Comparison of ENCODE assay signal across 16 cellular contexts in genomic region chr12:63325757-63326156, GRCh38.
DNase-seq lines count a peak whose midpoint lies in the region; ATAC-seq and TF ChIP-seq lines count a peak whose summit lies in the region.
"Had no signal": no experiment of that assay in that cellular context is flagged by ENCODE, and none has a peak within 500 bp of the region (broad histone marks: within the 10 kb centered on the region; RNA-seq: fewer than 3 reads in every experiment).

No MANE protein-coding gene starts in this region.

- no peak for DNase-seq in Right ventricle myocardium superior
- no peak for DNase-seq in Right ventricle myocardium inferior (ENCODE audit: missing footprints)
- no peak for DNase-seq in left ventricle myocardium superior
- no peak for DNase-seq in left cardiac atrium
- DNase-seq in dermis microvascular lymphatic vessel endothelial cell (ENCODE audit: low read depth in 2 of 2), result peak; percentile 56 to 62
- DNase-seq in lung microvascular endothelial cell (ENCODE audit: low read depth in 2 of 2), result peak; percentile 22 to 84
- DNase-seq in tibial nerve (ENCODE audit: low spot score in 2 of 2), result no peak
- DNase-seq: C1 segment of cervical spinal cord; Caco-2; CD4-positive, alpha-beta memory T cell; DMS153; DND-41; H9 had no signal

- WGBS in tibial nerve, 2 donors, result 10 to 18% methylated on average over 1 of the region's 1 CpG

- no peaks in the 10 kb centered on the region for H3K27me3 ChIP-seq in tibial nerve

- H3K9me3 ChIP-seq in tibial nerve, result no peaks in the 10 kb centered on the region
- H3K9me3 ChIP-seq: Caco-2 had no signal

- no peak overlapping the region for H3K27ac ChIP-seq in tibial nerve

- H3K36me3 ChIP-seq in tibial nerve, result no peaks in the 10 kb centered on the region

- ATAC-seq in Right ventricle myocardium superior (ENCODE audit: poor library complexity) (peak; percentile 64), Right ventricle myocardium inferior (no peak), left ventricle myocardium superior (peak; percentile 36), left cardiac atrium (no peak), GM21825 (IDR thresholded peaks at IDR 0.05; ENCODE audit: unreplicated experiment) (no peak)
- ATAC-seq: GM23338, HCT116 had no signal

- H3K4me3 ChIP-seq in tibial nerve, result no peak overlapping the region
- H3K4me3 ChIP-seq: GM23338 had no signal

- no peak for TF ChIP-seq EP300 in tibial nerve (IDR thresholded peaks at IDR 0.05)

- H3K4me1 ChIP-seq in tibial nerve, result no peaks in the 10 kb centered on the region
- H3K4me1 ChIP-seq: Caco-2 had no signal

- intact Hi-C loops in Right ventricle myocardium superior (cut with DNase I) (no loop called here), Right ventricle myocardium inferior (cut with DNase I) (no loop called here), left ventricle myocardium superior (cut with micrococcal nuclease) (no loop called here), left cardiac atrium (cut with DNase I) (no loop called here)

- TF ChIP-seq POLR2A in tibial nerve (IDR thresholded peaks at IDR 0.05), result no peak

- no peak for TF ChIP-seq CTCF in tibial nerve (IDR thresholded peaks at IDR 0.05)

Comparison
In these comparisons a context has a peak if more than half of its experiments do, and no peak if none do; other contexts are left out.
1. ATAC-seq: peak in Right ventricle myocardium superior (single experiment) and left ventricle myocardium superior (single experiment); none in Right ventricle myocardium inferior (single experiment), left cardiac atrium (0 of 2) and GM21825 (single experiment).
2. DNase-seq: peak in dermis microvascular lymphatic vessel endothelial cell (2 of 2) and lung microvascular endothelial cell (2 of 2); none in Right ventricle myocardium superior (single experiment), Right ventricle myocardium inferior (single experiment), left ventricle myocardium superior (single experiment), left cardiac atrium (single experiment) and tibial nerve (0 of 2).